In genomic region chr20:25212242-25212641, GRCh38 we compare ENCODE assay signal across 1 cellular context.
TF ChIP-seq lines count a peak whose summit lies in the region.

No MANE protein-coding gene starts in this region.

TF ChIP-seq in HepG2, 621 proteins besides CTCF, POLR2A, EP300 and RAD21:
- TF ChIP-seq, protein P1, sequence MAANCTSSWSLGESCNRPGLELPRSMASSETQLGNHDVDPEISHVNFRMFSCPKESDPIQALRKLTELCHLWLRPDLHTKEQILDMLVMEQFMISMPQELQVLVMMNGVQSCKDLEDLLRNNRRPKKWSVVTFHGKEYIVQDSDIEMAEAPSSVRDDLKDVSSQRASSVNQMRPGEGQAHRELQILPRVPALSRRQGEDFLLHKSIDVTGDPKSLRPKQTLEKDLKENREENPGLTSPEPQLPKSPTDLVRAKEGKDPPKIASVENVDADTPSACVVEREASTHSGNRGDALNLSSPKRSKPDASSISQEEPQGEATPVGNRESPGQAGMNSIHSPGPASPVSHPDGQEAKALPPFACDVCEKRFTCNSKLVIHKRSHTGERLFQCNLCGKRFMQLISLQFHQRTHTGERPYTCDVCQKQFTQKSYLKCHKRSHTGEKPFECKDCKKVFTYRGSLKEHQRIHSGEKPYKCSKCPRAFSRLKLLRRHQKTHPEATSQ (CRISPR knock-in tag; IDR thresholded peaks at IDR 0.05; ENCODE audit: borderline replicate concordance) = no peak
- TF ChIP-seq SP5 (CRISPR knock-in tag; IDR thresholded peaks at IDR 0.05; ENCODE audit: borderline replicate concordance, low read depth) (no peak), NFE2L1 (CRISPR knock-in tag; IDR thresholded peaks at IDR 0.05; ENCODE audit: borderline replicate concordance) (no peak), SALL2 (CRISPR knock-in tag; IDR thresholded peaks at IDR 0.05) (no peak)
